Comparison of ENCODE assay signal across 8 cellular contexts in the genomic region with DNA sequence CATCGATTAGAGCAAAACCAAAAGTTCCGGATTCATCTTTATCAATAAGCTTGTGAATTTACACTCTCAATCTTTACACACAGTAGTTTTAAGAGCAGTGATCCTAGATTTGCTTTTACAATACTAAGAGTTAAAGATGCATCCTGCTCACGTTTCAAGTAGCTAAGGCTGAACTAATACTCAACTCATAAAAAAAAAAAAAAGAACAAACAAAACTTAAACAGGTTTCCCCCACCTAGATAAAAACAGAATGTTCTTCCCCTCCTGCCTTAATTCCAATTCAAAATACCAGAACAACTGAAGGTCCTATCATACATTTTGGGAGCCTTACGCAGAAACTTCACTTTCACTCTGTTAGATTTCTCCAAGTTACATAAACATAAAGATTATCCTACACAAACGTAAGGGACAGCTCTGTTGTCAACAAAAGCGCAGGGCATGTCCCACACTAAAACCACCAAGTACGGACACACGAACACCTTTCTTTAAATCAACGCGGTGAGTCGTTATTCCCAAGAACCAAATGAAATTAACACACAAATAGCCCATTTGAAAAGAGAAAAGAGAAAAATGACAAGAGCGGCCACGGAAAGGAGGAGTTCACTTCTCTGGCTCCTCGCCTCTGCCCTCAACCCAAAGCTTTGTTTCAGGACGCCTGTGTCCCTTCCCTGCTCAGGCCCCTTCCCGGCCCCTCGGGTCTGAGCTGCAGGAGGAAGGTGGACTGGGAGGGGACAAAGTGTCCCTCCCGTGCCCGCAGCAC. TPM values are rescaled to one million over a fixed set of nuclear protein-coding genes. Genes with fewer than 3 reads are reported as not detected.
A peak's percentile ranks its signal among the peaks of the same experiment; 100 is the strongest.
DNase-seq lines count a peak whose midpoint lies in the region; ATAC-seq and TF ChIP-seq lines count a peak whose summit lies in the region.

No MANE protein-coding gene starts in this region.

- no peaks in the 10 kb centered on the region for H3K27me3 Mint-ChIP-seq in activated T-cell treated with anti-CD3 and anti-CD28 coated beads, Interleukin-2, amount 50 U/mL, for 24 hours

- peak overlapping the region; percentile 95 for H3K4me3 ChIP-seq in SK-N-MC
- H3K4me3 ChIP-seq in osteoblast (ENCODE audit: insufficient read depth, low read length), result peak overlapping the region; percentile 79

- peak overlapping the region; percentile 77 for H3K9ac ChIP-seq in SK-N-MC (ENCODE audit: insufficient read length)

- H3K79me2 ChIP-seq in osteoblast (ENCODE audit: insufficient read depth, low read length), result peaks cover 69% of the 10 kb centered on the region

- H4K20me1 ChIP-seq in osteoblast (ENCODE audit: insufficient read depth, low read length), result peaks cover 17% of the 10 kb centered on the region

- no peak overlapping the region for H2AFZ ChIP-seq in osteoblast (ENCODE audit: low read length)

- H3K4me1 Mint-ChIP-seq in activated T-cell treated with anti-CD3 and anti-CD28 coated beads, Interleukin-2, amount 50 U/mL, for 24 hours (ENCODE audit: low read depth), result peaks cover 56% of the 10 kb centered on the region

- H3K27me3 ChIP-seq in osteoblast (ENCODE audit: insufficient read depth, low read length), result no peaks in the 10 kb centered on the region

- H3K9me3 ChIP-seq in SK-N-MC (ENCODE audit: low read depth, low read length) (no peaks in the 10 kb centered on the region), osteoblast (ENCODE audit: low read depth, low read length) (no peaks in the 10 kb centered on the region)

- peak overlapping the region; percentile 80 for H3K4me2 ChIP-seq in osteoblast (ENCODE audit: insufficient read depth, low read length)

- H3K36me3 Mint-ChIP-seq in activated T-cell treated with anti-CD3 and anti-CD28 coated beads, Interleukin-2, amount 50 U/mL, for 24 hours (ENCODE audit: low read depth), result peaks cover 56% of the 10 kb centered on the region

- H3K27ac Mint-ChIP-seq in activated T-cell treated with anti-CD3 and anti-CD28 coated beads, Interleukin-2, amount 50 U/mL, for 24 hours, result peak overlapping the region; percentile 99

- DNase-seq in activated T-cell treated with anti-CD3 and anti-CD28 coated beads, Interleukin-2, amount 50 U/mL, for 24 hours, result no peak
- no peak for DNase-seq in activated T-cell treated with anti-CD3 and anti-CD28 coated beads, Interleukin-2, amount 50 U/mL, for 1 hour
- DNase-seq in SK-N-MC (ENCODE audit: low read depth, low spot score) (no peak), epithelial cell of prostate (ENCODE audit: low read depth, low spot score) (no peak), osteoblast (ENCODE audit: insufficient read length, low spot score, missing footprints) (no peak), GM03348 (ENCODE audit: low spot score) (no peak), COLO829 (ENCODE audit: low spot score) (no peak)

- ATAC-seq in HG03175 (IDR thresholded peaks at IDR 0.05; ENCODE audit: unreplicated experiment), result no peak

- H3K36me3 ChIP-seq in SK-N-MC (ENCODE audit: insufficient read depth, low read length) (peaks cover 5% of the 10 kb centered on the region; the same call in 1 of the 2 replicates), osteoblast (ENCODE audit: insufficient read depth, low read length) (peaks cover 25% of the 10 kb centered on the region)

- no peak for TF ChIP-seq CTCF in osteoblast (IDR thresholded peaks at IDR 0.05; ENCODE audit: extremely low read depth, low read depth, low read length)

- H3K4me3 Mint-ChIP-seq in activated T-cell treated with anti-CD3 and anti-CD28 coated beads, Interleukin-2, amount 50 U/mL, for 24 hours, result peak overlapping the region; percentile 94

- peaks cover 36% of the 10 kb centered on the region for H3K4me1 ChIP-seq in osteoblast (ENCODE audit: insufficient read depth, low read length)

- H3K9me3 Mint-ChIP-seq in activated T-cell treated with anti-CD3 and anti-CD28 coated beads, Interleukin-2, amount 50 U/mL, for 24 hours, result no peaks in the 10 kb centered on the region

- H3K27ac ChIP-seq in SK-N-MC (no peak overlapping the region), epithelial cell of prostate (peak overlapping the region; percentile 70), osteoblast (ENCODE audit: low read depth, low read length) (peak overlapping the region; percentile 94)

RNA-seq across cellular contexts. Expression of a gene that starts 0.9 kb away (rescaled TPM):
- total RNA-seq in osteoblast, result 108 and 128 TPM in 2 replicates
